In the genomic region with DNA sequence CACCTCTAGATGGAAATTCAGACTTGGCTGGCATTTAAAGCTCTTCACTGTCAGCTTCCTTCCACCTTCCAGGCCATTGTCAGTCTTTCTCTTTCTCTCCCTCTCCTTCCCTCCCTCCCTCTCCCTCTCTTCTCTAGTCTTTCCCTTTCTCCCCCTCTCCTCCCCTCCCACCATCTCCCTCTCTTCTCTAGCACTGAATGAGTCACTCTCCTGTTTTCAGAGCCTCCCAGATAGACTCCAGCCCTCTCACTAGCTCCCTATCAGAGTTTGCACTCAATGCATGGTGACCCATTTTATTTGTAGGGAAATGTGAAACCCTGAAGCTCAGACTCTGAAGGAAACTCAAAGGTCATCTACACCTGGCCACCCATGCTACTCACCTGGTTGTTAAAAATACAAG, we compare ENCODE assay signal across 13 cellular contexts. TPM values are rescaled to one million over a fixed set of nuclear protein-coding genes. Genes with fewer than 3 reads are reported as not detected.
DNase-seq lines count a peak whose midpoint lies in the region; ATAC-seq, FAIRE-seq and TF ChIP-seq lines count a peak whose summit lies in the region.
"Had no signal": no experiment of that assay in that cellular context is flagged by ENCODE, and none has a peak within 500 bp of the region (broad histone marks: within the 10 kb centered on the region; RNA-seq: fewer than 3 reads in every experiment).

No MANE protein-coding gene starts in this region.

- H3K36me3 ChIP-seq in left lung (peaks cover 0 to 14% of the 10 kb centered on the region in 2 donors), uterus (no peaks in the 10 kb centered on the region)
- H3K36me3 ChIP-seq: SJSA1, upper lobe of right lung had no signal

- intact Hi-C loops in left lung (cut with DNase I) (loop anchor here in 1 of 2 donors (10.0 kb wide), 1 partner anchor 47 kb away; no protein-coding TSS in a partner anchor), uterus (cut with DNase I; ENCODE audit: low total_unique reads) (loop anchor here (10.0 kb wide), 1 partner anchor 347 kb away; no protein-coding TSS in a partner anchor)

- H3K27me3 ChIP-seq in left lung: no peaks in the 10 kb centered on the region
- no peaks in the 10 kb centered on the region for H3K27me3 ChIP-seq in uterus
- H3K27me3 ChIP-seq: SJSA1, upper lobe of right lung had no signal

- TF ChIP-seq CTCF in HFF-Myc (IDR thresholded peaks at IDR 0.05; ENCODE audit: low read depth, low read length, missing control alignments) (no peak), left lung (IDR thresholded peaks at IDR 0.05) (no peak), uterus (IDR thresholded peaks at IDR 0.05) (no peak)

- H3K4me3 ChIP-seq in HFF-Myc (replicated peaks; ENCODE audit: low read depth, low read length): no peak overlapping the region
- H3K4me3 ChIP-seq in left lung: no peak overlapping the region
- H3K4me3 ChIP-seq in uterus: no peak overlapping the region
- H3K4me3 ChIP-seq: SJSA1, upper lobe of right lung had no signal

- no peak for TF ChIP-seq POLR2A in uterus (IDR thresholded peaks at IDR 0.05)

- H3K27ac ChIP-seq in left lung (no peak overlapping the region), uterus (no peak overlapping the region)
- H3K27ac ChIP-seq: SJSA1, upper lobe of right lung had no signal

- FAIRE-seq in frontal cortex (lab: Jason Lieb, UNC): no peak

- DNase-seq in AG08395 (ENCODE audit: low spot score): peak; percentile 45
- peak; percentile 38 for DNase-seq in HFF-Myc (ENCODE audit: extremely low read depth, low read depth)
- DNase-seq in astrocyte of the hippocampus (ENCODE audit: low read depth, low spot score): peak; percentile 71
- no peak for DNase-seq in left lung
- DNase-seq in mucosa of gallbladder (ENCODE audit: low spot score): no peak
- no peak for DNase-seq in uterus
- no peak for DNase-seq in NCI-H1930 (lab: John Stamatoyannopoulos, UW)
- no peak for DNase-seq in frontal cortex (ENCODE audit: low spot score in 2 of 2)
- DNase-seq: CD4-positive, CD25-positive, alpha-beta regulatory T cell; NCI-H446; upper lobe of right lung had no signal

- H3K9me3 ChIP-seq in left lung: no peaks in the 10 kb centered on the region
- no peaks in the 10 kb centered on the region for H3K9me3 ChIP-seq in uterus
- H3K9me3 ChIP-seq: SJSA1, upper lobe of right lung had no signal

- ATAC-seq in left lung: peak; percentile 34
- ATAC-seq: upper lobe of right lung had no signal

- H3K4me1 ChIP-seq in left lung: peaks cover 0 to 8% of the 10 kb centered on the region in 2 donors
- H3K4me1 ChIP-seq in uterus: no peaks in the 10 kb centered on the region
- H3K4me1 ChIP-seq: upper lobe of right lung had no signal

RNA-seq across cellular contexts. Expression of a gene that starts 4.4 kb away (rescaled TPM):
- total RNA-seq in left lung: under 1 TPM in 1 of 2 donors, not detected in 1; 0.08 TPM
- total RNA-seq in mucosa of gallbladder: 0.12 TPM
- total RNA-seq in uterus: 1 to 10 TPM in 1 of 4 donors, under 1 TPM in 1, not detected in 2; 0.46 to 1.7 TPM
- 0.41 TPM for total RNA-seq in frontal cortex
- total RNA-seq: upper lobe of right lung had no signal

RNA-seq across cellular contexts. Expression of a gene that starts 29.8 kb away (rescaled TPM):
- total RNA-seq in left lung: 100 to 1,000 TPM; 185 to 513 TPM
- total RNA-seq in mucosa of gallbladder: 111 TPM
- 10 to 100 TPM in 3 of 4 donors, 1 to 10 TPM in 1; 6.1 to 76.8 (median 15.8) TPM for total RNA-seq in uterus
- 3.7 TPM for total RNA-seq in frontal cortex
- total RNA-seq: progenitor cell of endocrine pancreas, SJSA1 had no signal

Comparison
In these comparisons a context has a peak if more than half of its experiments do, and no peak if none do; other contexts are left out.
1. DNase-seq: peak in AG08395 (single experiment), HFF-Myc (single experiment) and astrocyte of the hippocampus (single experiment); none in left lung (0 of 2), mucosa of gallbladder (single experiment), uterus (0 of 2), NCI-H1930 (0 of 2) and frontal cortex (0 of 2).